Comparison of ENCODE assay signal across 23 cellular contexts in genomic region chr11:45501980-45502545, GRCh38.
DNase-seq lines count a peak whose midpoint lies in the region; ATAC-seq, FAIRE-seq and TF ChIP-seq lines count a peak whose summit lies in the region.
"Had no signal": no experiment of that assay in that cellular context is flagged by ENCODE, and none has a peak within 500 bp of the region (broad histone marks: within the 10 kb centered on the region; RNA-seq: fewer than 3 reads in every experiment).

No MANE protein-coding gene starts in this region.

- DNase-seq in H54 (ENCODE audit: insufficient read length, low spot score): peak; percentile 19
- no peak for DNase-seq in WERI-Rb-1
- DNase-seq in hepatocyte (ENCODE audit: low spot score): peak; percentile 14
- no peak for DNase-seq in neural progenitor cell (ENCODE audit: low spot score)
- DNase-seq in NCI-H2171 treated with DMSO at 0.1 percent for 48 hours (lab: John Stamatoyannopoulos, UW): no peak
- no peak for DNase-seq in MV-4-11 (lab: John Stamatoyannopoulos, UW)
- no peak for DNase-seq in NOMO-1 treated with DMSO at 0.1 percent for 48 hours (lab: John Stamatoyannopoulos, UW; ENCODE audit: unreplicated experiment)
- DNase-seq: Calu3; CD8-positive, alpha-beta T cell; GF-D8; GOT3; NCI-H1092; NCI-H146; NCI-H2081; NCI-H510A; NCI-H748 treated with DMSO at 0.1 percent for 48 hours; PC-3; RPMI8226; SIG-M5 had no signal

- TF ChIP-seq POLR2A in H54 (IDR thresholded peaks at IDR 0.05; ENCODE audit: low read depth, low read length): no peak

- H3K4me2 ChIP-seq in hepatocyte: peak overlapping the region; percentile 41
- H3K4me2 ChIP-seq in neural progenitor cell: peak overlapping the region; percentile 58
- H3K4me2 ChIP-seq: BLaER1 had no signal

- H3K79me2 ChIP-seq in hepatocyte (no peaks in the 10 kb centered on the region), neural progenitor cell (ENCODE audit: low read depth) (no peaks in the 10 kb centered on the region)

- peak overlapping the region; percentile 99 for H3K27ac Mint-ChIP-seq in neural progenitor cell
- H3K27ac Mint-ChIP-seq: CD8-positive, alpha-beta T cell had no signal

- H3K36me3 Mint-ChIP-seq in neural progenitor cell: no peaks in the 10 kb centered on the region
- H3K36me3 Mint-ChIP-seq: CD8-positive, alpha-beta T cell had no signal

- no peak overlapping the region for H3K4me3 ChIP-seq in WERI-Rb-1 (ENCODE audit: low read depth, low read length)
- H3K4me3 ChIP-seq in hepatocyte: no peak overlapping the region
- peak overlapping the region; percentile 12 for H3K4me3 ChIP-seq in neural progenitor cell
- H3K4me3 ChIP-seq: BLaER1 had no signal

- ATAC-seq in HG02970 (IDR thresholded peaks at IDR 0.05; ENCODE audit: low FRiP score, unreplicated experiment): no peak
- ATAC-seq: CD8-positive, alpha-beta T cell; PC-3; SK-N-SH treated with all-trans-retinoic acid at 6 μM for 48 hours had no signal

- H3K27me3 ChIP-seq in WERI-Rb-1 (ENCODE audit: insufficient read depth, low read depth, severe bottlenecking) (no peaks in the 10 kb centered on the region), hepatocyte (no peaks in the 10 kb centered on the region), neural progenitor cell (peaks cover 35% of the 10 kb centered on the region)
- H3K27me3 ChIP-seq: BLaER1 had no signal

- peaks cover 9% of the 10 kb centered on the region for H3K27me3 Mint-ChIP-seq in neural progenitor cell (ENCODE audit: insufficient read depth, low read depth)

- FAIRE-seq in H54 (lab: Jason Lieb, UNC): no peak
- FAIRE-seq: A204.1 had no signal

- WGBS in hepatocyte (ENCODE audit: low lambda C conversion rate, missing lambda C conversion rate): 95% methylated on average over 9 of the region's 9 CpGs

- H3K4me1 Mint-ChIP-seq in neural progenitor cell: peaks cover 43% of the 10 kb centered on the region

- H3K36me3 ChIP-seq in WERI-Rb-1 (no peaks in the 10 kb centered on the region), hepatocyte (replicated peaks; ENCODE audit: insufficient read depth, low read depth) (no peaks in the 10 kb centered on the region), neural progenitor cell (no peaks in the 10 kb centered on the region)
- H3K36me3 ChIP-seq: BLaER1 had no signal

- no peak overlapping the region for H2AFZ ChIP-seq in hepatocyte
- H2AFZ ChIP-seq in neural progenitor cell (replicated peaks): no peak overlapping the region

- H3K27ac ChIP-seq in WERI-Rb-1 (peak overlapping the region; percentile 55), hepatocyte (peak overlapping the region; percentile 72), neural progenitor cell (no peak overlapping the region)
- H3K27ac ChIP-seq: BLaER1 had no signal

- H4K20me1 ChIP-seq in hepatocyte (ENCODE audit: insufficient read depth, poor library complexity, severe bottlenecking) (no peaks in the 10 kb centered on the region), neural progenitor cell (ENCODE audit: low read depth) (peaks cover 17% of the 10 kb centered on the region)
- H4K20me1 ChIP-seq: BLaER1 had no signal

- no peak for TF ChIP-seq CTCF in WERI-Rb-1 (IDR thresholded peaks at IDR 0.05; ENCODE audit: low read depth, low read length)
- TF ChIP-seq CTCF in hepatocyte (IDR thresholded peaks at IDR 0.05; ENCODE audit: poor library complexity): no peak
- TF ChIP-seq CTCF in neural progenitor cell (IDR thresholded peaks at IDR 0.05): no peak

- H3K9me3 Mint-ChIP-seq in neural progenitor cell: peaks cover 13% of the 10 kb centered on the region

- H3K9ac ChIP-seq in neural progenitor cell: no peak overlapping the region
- H3K9ac ChIP-seq: BLaER1 had no signal

- no peaks in the 10 kb centered on the region for H3K9me2 ChIP-seq in hepatocyte (replicated peaks; ENCODE audit: insufficient read depth)

- peaks cover 18% of the 10 kb centered on the region for H3K4me1 ChIP-seq in hepatocyte (ENCODE audit: insufficient read depth)
- H3K4me1 ChIP-seq in neural progenitor cell: peaks cover 25% of the 10 kb centered on the region

- H3K4me3 Mint-ChIP-seq in neural progenitor cell: peak overlapping the region; percentile 66
- H3K4me3 Mint-ChIP-seq: CD8-positive, alpha-beta T cell had no signal

- H3F3A ChIP-seq in neural progenitor cell (ENCODE audit: low read depth): peaks cover 24% of the 10 kb centered on the region

- H3K9me3 ChIP-seq in WERI-Rb-1 (ENCODE audit: severe bottlenecking): no peaks in the 10 kb centered on the region
- no peaks in the 10 kb centered on the region for H3K9me3 ChIP-seq in hepatocyte (ENCODE audit: low read depth)
- H3K9me3 ChIP-seq in neural progenitor cell (ENCODE audit: low read depth): peaks cover 6% of the 10 kb centered on the region

Comparison
In these comparisons a context has a peak if more than half of its experiments do, and no peak if none do; other contexts are left out.
1. DNase-seq: peak in H54 (single experiment) and hepatocyte (single experiment); none in WERI-Rb-1 (single experiment), neural progenitor cell (single experiment), NCI-H2171 treated with DMSO at 0.1 percent for 48 hours (single experiment), MV-4-11 (single experiment) and NOMO-1 treated with DMSO at 0.1 percent for 48 hours (single experiment).